ENCODE assay signal across 36 cellular contexts in genomic region chr3:149212386-149212785, GRCh38. TPM values are rescaled to one million over a fixed set of nuclear protein-coding genes. Genes with fewer than 3 reads are reported as not detected.
"Had no signal": no experiment of that assay in that cellular context is flagged by ENCODE, and none has a peak within 500 bp of the region (broad histone marks: within the 10 kb centered on the region; RNA-seq: fewer than 3 reads in every experiment).

No MANE protein-coding gene starts in this region.

- H3K36me3 ChIP-seq: MG63 had no signal

- DNase-seq: Karpas-422, Kasumi-1, MG63, MM.1S, MV-4-11, NCI-H1048, NCI-H1092, NCI-H1092 treated with DMSO at 0.1 percent for 48 hours, NCI-H1105, NCI-H1105 treated with DMSO at 0.1 percent for 48 hours, NCI-H1417, NCI-H1417 treated with DMSO at 0.1 percent for 48 hours, NCI-H1436, NCI-H1436 treated with DMSO at 0.1 percent for 48 hours, NCI-H146, NCI-H1694, NCI-H1694 treated with DMSO at 0.1 percent for 48 hours, NCI-H187, NCI-H187 treated with DMSO at 0.1 percent for 48 hours, NCI-H1930, NCI-H2029, NCI-H2029 treated with DMSO at 0.1 percent for 48 hours, NCI-H2081, NCI-H2081 treated with DMSO at 0.1 percent for 48 hours, NCI-H2107, NCI-H2171, NCI-H2171 treated with DMSO at 0.1 percent for 48 hours, NCI-H2227 treated with DMSO at 0.1 percent for 48 hours, NCI-H226, NCI-H345, NCI-H446, NCI-H446 treated with DMSO at 0.1 percent for 48 hours, NCI-H510A, NCI-H510A treated with DMSO at 0.1 percent for 48 hours, NCI-H524 had no signal

- H3K27me3 ChIP-seq: MG63 had no signal

- H3K4me3 ChIP-seq: MG63 had no signal

- H3K9me3 ChIP-seq: MG63 had no signal

RNA-seq across cellular contexts. Expression of gene CP, which starts 9.2 kb away (rescaled TPM):
- total RNA-seq: MCF 10A had no signal
